Comparison of ENCODE assay signal across 9 cellular contexts in the genomic region with DNA sequence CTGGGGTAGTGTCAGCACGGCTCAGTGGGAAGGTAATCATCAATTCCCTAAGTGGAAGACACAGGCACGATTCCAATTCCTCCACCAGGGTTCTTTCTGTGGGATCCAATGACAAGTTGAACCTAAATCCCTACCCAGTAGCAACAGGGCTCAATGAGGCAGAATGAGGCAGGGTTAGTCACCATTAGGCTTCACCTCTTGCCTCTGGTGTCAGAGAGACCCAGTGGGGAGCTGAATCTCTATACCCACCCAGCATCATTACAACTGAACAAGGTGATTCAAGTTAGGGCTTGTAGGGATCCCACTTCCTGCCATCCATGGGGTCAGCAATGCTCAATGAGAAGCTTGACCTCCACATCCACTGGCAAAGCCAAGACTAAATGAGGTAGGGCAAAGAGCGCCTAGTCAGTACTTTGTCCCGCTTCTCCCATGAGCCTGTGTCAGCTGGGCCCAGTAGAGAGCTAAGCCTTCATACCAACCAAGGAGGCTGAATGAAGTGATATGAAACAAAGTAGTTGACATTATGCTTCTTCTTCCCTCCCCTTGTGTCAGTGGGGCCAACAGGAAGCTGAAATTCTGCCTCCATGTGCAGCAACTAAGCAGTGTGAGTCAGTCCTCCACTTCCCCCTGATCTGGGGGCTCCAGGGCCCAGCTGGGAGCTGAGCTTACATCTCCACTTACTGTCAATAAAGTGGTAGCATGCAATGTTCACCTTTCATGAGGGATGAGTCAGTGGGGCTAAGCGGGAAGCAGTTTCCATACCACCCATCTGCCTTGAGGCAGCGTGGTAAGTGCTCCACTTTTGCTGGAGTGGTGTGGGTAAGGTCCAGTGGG. TPM values are rescaled to one million over a fixed set of nuclear protein-coding genes. Genes with fewer than 3 reads are reported as not detected.
DNase-seq lines count a peak whose midpoint lies in the region; ATAC-seq, FAIRE-seq and TF ChIP-seq lines count a peak whose summit lies in the region.
"Had no signal": no experiment of that assay in that cellular context is flagged by ENCODE, and none has a peak within 500 bp of the region (broad histone marks: within the 10 kb centered on the region; RNA-seq: fewer than 3 reads in every experiment).

No MANE protein-coding gene starts in this region.

- H3K4me1 ChIP-seq in kidney (ENCODE audit: control insufficient read depth in 1 of 2, insufficient read depth in 1 of 2, low read depth in 1 of 2, low read length in 2 of 2): no peaks in the 10 kb centered on the region
- H3K4me1 ChIP-seq: BLaER1 had no signal

- H3K9me3 ChIP-seq in kidney (ENCODE audit: control insufficient read depth in 1 of 2, low read length in 2 of 2): no peaks in the 10 kb centered on the region

- H3K36me3 ChIP-seq in kidney (ENCODE audit: control insufficient read depth in 1 of 2, insufficient read depth in 2 of 2, low read length in 2 of 2): no peaks in the 10 kb centered on the region
- H3K36me3 ChIP-seq: BLaER1 had no signal

- intact Hi-C loops in kidney (cut with DNase I): no loop called here

- peak; percentile 35 to 74 for ATAC-seq in activated CD4-positive, CD25-positive, alpha-beta regulatory T cell treated with anti-CD3 and anti-CD28 coated beads, Interleukin-2, amount 50 U/mL, for 24 hours
- ATAC-seq in GM21529 (IDR thresholded peaks at IDR 0.05; ENCODE audit: unreplicated experiment): no peak

- H3K9ac ChIP-seq in kidney (ENCODE audit: low read length in 2 of 2): no peak overlapping the region
- H3K9ac ChIP-seq: BLaER1 had no signal

- no peak for FAIRE-seq in kidney (lab: Jason Lieb, UNC)

- DNase-seq in activated CD4-positive, CD25-positive, alpha-beta regulatory T cell treated with anti-CD3 and anti-CD28 coated beads, Interleukin-2, amount 50 U/mL, for 72 hours: no peak
- DNase-seq in activated CD4-positive, alpha-beta T cell treated with anti-CD3 and anti-CD28 coated beads for 4 hours: peak; percentile 1 to 9
- peak; percentile 1 for DNase-seq in fibroblast of peridontal ligament (ENCODE audit: extremely low read depth)
- peak; percentile 26 for DNase-seq in stimulated activated CD8-positive, alpha-beta memory T cell treated with anti-CD3 and anti-CD28 coated beads, Interleukin-4, amount 100 ng/mL, for 48 hours
- no peak for DNase-seq in inferior parietal cortex (ENCODE audit: extremely low spot score)
- DNase-seq in kidney: no peak

- TF ChIP-seq CTCF in kidney (IDR thresholded peaks at IDR 0.05; ENCODE audit: borderline replicate concordance, extremely low read depth, insufficient read depth): no peak

- no peak overlapping the region for H3K4me3 ChIP-seq in kidney (ENCODE audit: low read length in 2 of 2)
- H3K4me3 ChIP-seq: BLaER1 had no signal

- no peak overlapping the region for H3K27ac ChIP-seq in kidney (ENCODE audit: low read depth in 2 of 2, low read length in 2 of 2)
- H3K27ac ChIP-seq: BLaER1 had no signal

RNA-seq across cellular contexts. Expression of gene RBM41, which starts 36.4 kb away (rescaled TPM):
- 20.9 TPM for total RNA-seq in kidney
- 3.5 TPM for polyA plus RNA-seq in kidney (ENCODE audit: insufficient read depth, low read depth, low replicate concordance)

RNA-seq across cellular contexts. Expression of gene NUP62CL, which starts 51.2 kb away (rescaled TPM):
- 9.2 TPM for total RNA-seq in kidney
- 9.8 TPM for polyA plus RNA-seq in kidney (ENCODE audit: insufficient read depth, low read depth, low replicate concordance)

RNA-seq across cellular contexts. Expression of gene DNAAF6, which starts 51.4 kb away (rescaled TPM):
- not detected for total RNA-seq in kidney
- not detected for polyA plus RNA-seq in kidney (ENCODE audit: insufficient read depth, low read depth, low replicate concordance)

Comparison
In these comparisons a context has a peak if more than half of its experiments do, and no peak if none do; other contexts are left out.
1. DNase-seq: peak in activated CD4-positive, alpha-beta T cell treated with anti-CD3 and anti-CD28 coated beads for 4 hours (2 of 2), fibroblast of peridontal ligament (single experiment) and stimulated activated CD8-positive, alpha-beta memory T cell treated with anti-CD3 and anti-CD28 coated beads, Interleukin-4, amount 100 ng/mL, for 48 hours (single experiment); none in activated CD4-positive, CD25-positive, alpha-beta regulatory T cell treated with anti-CD3 and anti-CD28 coated beads, Interleukin-2, amount 50 U/mL, for 72 hours (single experiment), inferior parietal cortex (single experiment) and kidney (single experiment).